In genomic region chr20:34825530-34826362, GRCh38 we compare ENCODE assay signal across 1 cellular context.
TF ChIP-seq lines count a peak whose summit lies in the region.

TSS of gene NCOA6 (minus strand) at chr20:34825651. CDS start at chr20:34782355, 43,296 bp downstream.

TF ChIP-seq in HepG2, 621 proteins besides CTCF, POLR2A, EP300 and RAD21 (continued from another document and continues in another):
- TF ChIP-seq TRAFD1 (CRISPR knock-in tag; IDR thresholded peaks at IDR 0.05; ENCODE audit: borderline replicate concordance) (no peak), ARID3A (IDR thresholded peaks at IDR 0.05; ENCODE audit: low read depth, low read length) (no peak), MEIS2 (CRISPR knock-in tag; IDR thresholded peaks at IDR 0.05) (no peak; the same call in 1 of the 2 replicates), ZNF136 (CRISPR knock-in tag; IDR thresholded peaks at IDR 0.05; ENCODE audit: low read depth) (0 out of 2 replicates have a peak, but pooled peaks have one; percentile 18), CBX5 (CRISPR knock-in tag; IDR thresholded peaks at IDR 0.05; ENCODE audit: borderline replicate concordance) (0 out of 2 replicates have a peak, but pooled peaks have one; percentile 30), ZNF781 (CRISPR knock-in tag; IDR thresholded peaks at IDR 0.05; ENCODE audit: borderline replicate concordance, not compliant biosample characterization) (peak; percentile 50), DR1 (CRISPR knock-in tag; IDR thresholded peaks at IDR 0.05) (no peak), ZNF83 (CRISPR knock-in tag; IDR thresholded peaks at IDR 0.05; ENCODE audit: borderline replicate concordance) (no peak), ZNF274 (CRISPR knock-in tag; IDR thresholded peaks at IDR 0.05) (no peak; the same call in 1 of the 2 replicates), NFKBIZ (CRISPR knock-in tag; IDR thresholded peaks at IDR 0.05) (peak; percentile 89; the same call in 1 of the 2 replicates), ZNF441 (CRISPR knock-in tag; IDR thresholded peaks at IDR 0.05; ENCODE audit: borderline replicate concordance) (0 out of 2 replicates have a peak, but pooled peaks have one; percentile 24), CREM (IDR thresholded peaks at IDR 0.05) (no peak), CREM (CRISPR knock-in tag; IDR thresholded peaks at IDR 0.05) (no peak), PREB (CRISPR knock-in tag; IDR thresholded peaks at IDR 0.05) (0 out of 2 replicates have a peak, but pooled peaks have one; percentile 55), RORA (CRISPR knock-in tag; IDR thresholded peaks at IDR 0.05) (no peak), ZNF710 (CRISPR knock-in tag; IDR thresholded peaks at IDR 0.05; ENCODE audit: borderline replicate concordance) (0 out of 2 replicates have a peak, but pooled peaks have one; percentile 57), DBP (CRISPR knock-in tag; IDR thresholded peaks at IDR 0.05; ENCODE audit: not compliant biosample characterization) (no peak), MED1 (CRISPR knock-in tag; IDR thresholded peaks at IDR 0.05) (peak; percentile 41), PBX3 (CRISPR knock-in tag; IDR thresholded peaks at IDR 0.05; ENCODE audit: borderline replicate concordance) (no peak), ZBED4 (CRISPR knock-in tag; IDR thresholded peaks at IDR 0.05; ENCODE audit: borderline replicate concordance) (peak; percentile 73), SRSF9 (IDR thresholded peaks at IDR 0.05; ENCODE audit: borderline replicate concordance, insufficient read depth, low read depth, low read length, poor library complexity, severe bottlenecking) (no peak), JARID2 (CRISPR knock-in tag; IDR thresholded peaks at IDR 0.05; ENCODE audit: insufficient replicate concordance) (peak; percentile 39), HNRNPH1 (optimal IDR thresholded peaks at IDR 0.05; ENCODE audit: low read depth, low read length) (no peak), NPAS2 (CRISPR knock-in tag; IDR thresholded peaks at IDR 0.05; ENCODE audit: borderline replicate concordance) (no peak), CHCHD3 (CRISPR knock-in tag; IDR thresholded peaks at IDR 0.05) (no peak), HES4 (CRISPR knock-in tag; IDR thresholded peaks at IDR 0.05; ENCODE audit: borderline replicate concordance) (no peak; the same call in 1 of the 2 replicates), STAT6 (CRISPR knock-in tag; IDR thresholded peaks at IDR 0.05; ENCODE audit: borderline replicate concordance) (no peak), NR2F2 (IDR thresholded peaks at IDR 0.05; ENCODE audit: borderline replicate concordance, low read depth) (no peak), CREB1 (IDR thresholded peaks at IDR 0.05) (no peak), CREB1 (CRISPR knock-in tag; IDR thresholded peaks at IDR 0.05) (no peak), ZNF577 (CRISPR knock-in tag; IDR thresholded peaks at IDR 0.05; ENCODE audit: borderline replicate concordance, low read depth) (no peak), ASH2L (IDR thresholded peaks at IDR 0.05; ENCODE audit: insufficient read length, low read depth, low read length) (peak; percentile 49), ZNF543 (CRISPR knock-in tag; IDR thresholded peaks at IDR 0.05) (no peak), MIER3 (CRISPR knock-in tag; IDR thresholded peaks at IDR 0.05; ENCODE audit: borderline replicate concordance) (0 out of 2 replicates have a peak, but pooled peaks have one; percentile 14), ZNF430 (CRISPR knock-in tag; IDR thresholded peaks at IDR 0.05) (no peak; the same call in 1 of the 2 replicates), MNT (IDR thresholded peaks at IDR 0.05) (no peak), BRCA1 (CRISPR knock-in tag; IDR thresholded peaks at IDR 0.05) (no peak), TBX3 (IDR thresholded peaks at IDR 0.05; ENCODE audit: borderline replicate concordance) (no peak), ZNF678 (CRISPR knock-in tag; IDR thresholded peaks at IDR 0.05) (no peak), ONECUT2 (CRISPR knock-in tag; IDR thresholded peaks at IDR 0.05) (peak; percentile 96), SSRP1 (CRISPR knock-in tag; IDR thresholded peaks at IDR 0.05) (0 out of 2 replicates have a peak, but pooled peaks have one; percentile 39), FUBP1 (CRISPR knock-in tag; IDR thresholded peaks at IDR 0.05; ENCODE audit: borderline replicate concordance) (no peak), FOXP1 (IDR thresholded peaks at IDR 0.05) (no peak), FOXP1 (CRISPR knock-in tag; IDR thresholded peaks at IDR 0.05) (peak; percentile 16; the same call in 1 of the 2 replicates), TAF15 (IDR thresholded peaks at IDR 0.05; ENCODE audit: low read depth, low read length, poor library complexity, severe bottlenecking) (no peak)
